In genomic region chr1:230476622-230477003, GRCh38 we compare ENCODE assay signal across 2 cellular contexts.
TF ChIP-seq lines count a peak whose summit lies in the region.

No MANE protein-coding gene starts in this region.

TF ChIP-seq in GM23338, 12 proteins besides CTCF, POLR2A, EP300 and RAD21 (continued from another document):
- TF ChIP-seq NANOG (IDR thresholded peaks at IDR 0.05; ENCODE audit: borderline replicate concordance) (no peak), ZNF114 (CRISPR knock-in tag; IDR thresholded peaks at IDR 0.05) (no peak), ZNF462 (CRISPR knock-in tag; IDR thresholded peaks at IDR 0.05) (no peak), REST (IDR thresholded peaks at IDR 0.05; ENCODE audit: unreplicated experiment) (no peak)
TF ChIP-seq in GM23338: peak in this region for 0.

TF ChIP-seq in WTC11, 78 proteins besides CTCF, POLR2A, EP300 and RAD21 (continued from another document):
- no peak for TF ChIP-seq ARID4B (CRISPR knock-in tag; IDR thresholded peaks at IDR 0.05; ENCODE audit: borderline replicate concordance)
- TF ChIP-seq ZSCAN18 (CRISPR knock-in tag; IDR thresholded peaks at IDR 0.05): no peak
- no peak for TF ChIP-seq ZNF263 (CRISPR knock-in tag; IDR thresholded peaks at IDR 0.05; ENCODE audit: low read depth)
